In the genomic region with DNA sequence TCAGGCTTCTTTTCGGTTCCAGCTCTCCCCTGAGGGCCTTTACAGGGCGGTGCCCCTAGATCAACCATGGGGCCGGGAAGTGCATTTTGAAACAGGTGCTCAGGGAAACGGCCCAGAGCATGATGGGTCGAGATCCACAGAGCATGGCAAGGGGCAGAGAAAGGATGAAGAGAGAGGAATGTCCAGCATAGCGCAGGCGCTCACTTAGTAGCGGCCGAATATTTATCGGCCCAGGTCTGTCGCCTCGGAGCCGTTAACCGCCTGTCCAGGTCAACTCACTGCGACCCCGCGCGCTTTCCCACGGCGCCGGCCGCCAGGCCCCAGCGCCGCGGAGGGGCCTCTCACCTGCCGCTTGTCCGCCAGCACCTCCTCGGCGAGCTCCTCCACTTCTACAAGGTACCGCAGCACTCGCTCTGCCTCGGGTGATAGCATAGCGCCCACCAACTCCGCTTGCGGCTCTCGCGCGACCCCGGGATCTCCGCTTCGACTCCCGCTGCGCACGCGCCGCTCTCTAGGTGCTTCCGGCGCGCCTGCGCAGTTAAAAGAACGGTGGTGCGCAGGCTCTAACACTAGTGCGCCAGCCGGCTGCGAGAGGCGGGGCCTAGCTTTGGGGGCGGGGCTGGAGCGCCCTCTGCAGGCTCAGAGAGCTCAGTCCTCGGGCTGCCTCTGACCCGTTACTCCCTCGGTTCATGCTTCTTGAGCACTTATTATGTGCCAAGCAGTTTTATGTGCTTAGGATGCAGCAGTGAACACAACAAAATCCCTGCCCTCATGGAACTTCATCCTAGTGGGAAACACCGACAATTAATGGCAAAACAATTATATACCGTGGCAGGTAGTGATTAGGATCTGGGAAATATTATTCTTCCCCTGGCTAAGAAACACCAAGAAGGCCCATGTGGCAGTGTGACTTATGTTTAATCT, we compare ENCODE assay signal across 8 cellular contexts. TPM values are rescaled to one million over a fixed set of nuclear protein-coding genes. Genes with fewer than 3 reads are reported as not detected.
DNase-seq lines count a peak whose midpoint lies in the region; ATAC-seq, FAIRE-seq and TF ChIP-seq lines count a peak whose summit lies in the region.

TSS of gene PDRG1 (minus strand) at position 517 of the 924 bp plus-strand sequence. CDS start at position 432, 85 bp downstream.

- H3K4me1 ChIP-seq in ascending aorta = peaks cover 8 to 12% of the 10 kb centered on the region in 2 donors
- H3K4me1 ChIP-seq in rectal smooth muscle tissue (ENCODE audit: control insufficient read depth, insufficient read depth, low read length) = peaks cover 11% of the 10 kb centered on the region

- FAIRE-seq in GM18507 (lab: Jason Lieb, UNC) = peak; percentile 87

- intact Hi-C loops in ascending aorta (cut with DNase I) = loop anchor here (1.0 to 5.0 kb wide), 5 partner anchors 79 to 214 kb away; partner anchors contain the start of genes DUSP15, TPX2 and TTLL9

- H3K36me3 ChIP-seq in ascending aorta = peaks cover 20 to 27% of the 10 kb centered on the region in 2 donors
- peaks cover 23% of the 10 kb centered on the region for H3K36me3 ChIP-seq in rectal smooth muscle tissue (ENCODE audit: control insufficient read depth, insufficient read depth, low read length)

- H3K4me3 ChIP-seq in ascending aorta (peak within 1 kb of the TSS; percentile 95 to 100), rectal smooth muscle tissue (ENCODE audit: low read length) (peak within 1 kb of the TSS; percentile 64)

- no peaks in the 10 kb centered on the region for H3K9me3 ChIP-seq in ascending aorta

- H3K27me3 ChIP-seq in ascending aorta (no peaks in the 10 kb centered on the region), rectal smooth muscle tissue (ENCODE audit: control insufficient read depth, insufficient read depth, low read length) (peaks cover 2% of the 10 kb centered on the region)

- H3K9ac ChIP-seq in rectal smooth muscle tissue (ENCODE audit: low read length) = peak within 1 kb of the TSS; percentile 4

- ATAC-seq in HG02973 (IDR thresholded peaks at IDR 0.05; ENCODE audit: unreplicated experiment) = peak; percentile 88

- peak; percentile 85 for DNase-seq in GM18507 (ENCODE audit: extremely low spot score, insufficient read length, low read depth)
- DNase-seq in NCI-H187 treated with DMSO at 0.1 percent for 48 hours (lab: John Stamatoyannopoulos, UW) = peak; percentile 74
- DNase-seq in T-helper 2 cell = peak; percentile 93 to 97 (median 95)
- DNase-seq in ascending aorta (ENCODE audit: low spot score in 2 of 2) = peak; percentile 79 to 97
- peak; percentile 95 for DNase-seq in hepatic stellate cell (ENCODE audit: low spot score)

- H3K27ac ChIP-seq in 22Rv1 (peak within 1 kb of the TSS; percentile 50), ascending aorta (peak within 1 kb of the TSS; percentile 77 to 81), rectal smooth muscle tissue (ENCODE audit: low read depth, low read length) (peak within 1 kb of the TSS; percentile 53)

- TF ChIP-seq CTCF in 22Rv1 (IDR thresholded peaks at IDR 0.05) = peak; percentile 98
- TF ChIP-seq CTCF in ascending aorta (IDR thresholded peaks at IDR 0.05) = peak; percentile 91 to 96 (median 94)

RNA-seq across cellular contexts. Expression of gene PDRG1, which starts in this region (rescaled TPM):
- total RNA-seq in ascending aorta = 1.7 TPM

Comparison
In these comparisons a context has a peak if more than half of its experiments do, and no peak if none do; other contexts are left out.
1. Peak in every context shown above with its lines: DNase-seq, ATAC-seq, H3K4me3 ChIP-seq and H3K27ac ChIP-seq.